In genomic region chr21:45406801-45407628, GRCh38 we compare ENCODE assay signal across 1 cellular context.
TF ChIP-seq lines count a peak whose summit lies in the region.

No MANE protein-coding gene starts in this region.

TF ChIP-seq in K562, 482 proteins besides CTCF, POLR2A, EP300 and RAD21 (continued from another document):
- TF ChIP-seq CUX1 (CRISPR knock-in tag; IDR thresholded peaks at IDR 0.05) = no peak
- no peak for TF ChIP-seq ZNF197 (CRISPR knock-in tag; IDR thresholded peaks at IDR 0.05; ENCODE audit: low read depth)
- TF ChIP-seq RBBP5 (IDR thresholded peaks at IDR 0.05; ENCODE audit: borderline replicate concordance, insufficient read depth, low read length, poor library complexity, severe bottlenecking) = peak; percentile 6
- TF ChIP-seq ZBTB12 (CRISPR knock-in tag; IDR thresholded peaks at IDR 0.05) = no peak
- no peak for TF ChIP-seq GATA2 (CRISPR knock-in tag; IDR thresholded peaks at IDR 0.05)
- no peak for TF ChIP-seq E2F8 (IDR thresholded peaks at IDR 0.05; ENCODE audit: low read depth, partially characterized antibody)
- TF ChIP-seq SP1 (CRISPR knock-in tag; IDR thresholded peaks at IDR 0.05) = no peak
